Comparison of ENCODE assay signal across 22 cellular contexts in the genomic region with DNA sequence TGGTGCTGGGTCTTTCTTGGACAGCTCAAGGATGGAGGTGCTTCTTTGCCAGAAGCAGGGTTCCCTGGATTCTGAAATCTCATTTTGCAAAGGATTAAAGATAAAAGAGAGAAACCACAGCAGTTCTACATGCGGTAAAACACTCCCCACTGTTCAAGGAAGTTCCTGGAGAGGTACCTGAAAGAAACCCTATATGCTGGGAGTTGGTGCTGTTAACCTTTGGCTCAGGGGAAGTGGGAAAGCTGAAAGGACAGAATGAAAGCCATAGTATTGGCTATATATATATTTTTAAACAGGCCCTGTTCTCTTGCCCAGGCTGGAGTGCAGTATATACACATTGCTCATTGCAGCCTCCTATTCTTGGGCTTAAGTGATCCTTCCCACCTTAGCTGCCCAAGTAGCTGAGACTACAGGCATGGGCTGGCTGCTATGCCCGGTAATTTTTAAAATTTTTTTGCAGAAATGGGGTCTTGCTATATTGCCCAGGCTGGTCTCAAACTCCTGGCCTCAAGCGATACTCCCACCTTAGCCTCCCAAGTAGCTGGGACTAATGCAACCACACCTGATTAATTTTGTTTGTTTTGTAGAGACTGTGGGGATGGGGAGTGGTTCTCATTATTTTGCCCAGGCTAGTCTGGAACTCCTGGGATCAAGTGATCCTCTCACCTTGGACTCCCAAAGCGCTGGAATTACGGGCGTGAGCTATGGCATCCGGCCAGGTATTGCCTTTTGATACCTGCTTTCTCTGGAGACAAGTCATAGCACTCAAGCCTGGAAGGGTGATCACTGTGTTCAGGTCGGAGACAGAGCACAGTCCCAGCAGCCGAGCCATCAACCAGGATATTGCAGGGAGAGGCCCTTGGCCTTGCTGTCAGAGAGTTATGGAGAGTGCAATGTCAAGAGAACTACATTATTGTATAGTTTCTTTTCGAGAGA. TPM values are rescaled to one million over a fixed set of nuclear protein-coding genes. Genes with fewer than 3 reads are reported as not detected.
A peak's percentile ranks its signal among the peaks of the same experiment; 100 is the strongest.
DNase-seq lines count a peak whose midpoint lies in the region; ATAC-seq and TF ChIP-seq lines count a peak whose summit lies in the region.
"Had no signal": no experiment of that assay in that cellular context is flagged by ENCODE, and none has a peak within 500 bp of the region (broad histone marks: within the 10 kb centered on the region; RNA-seq: fewer than 3 reads in every experiment).

No MANE protein-coding gene starts in this region.

- no peak overlapping the region for H3K4me3 Mint-ChIP-seq in activated CD4-positive, alpha-beta T cell treated with anti-CD3 and anti-CD28 coated beads, Interleukin-2, amount 10 ng/mL, durations not matched to agents 7 days and 5 days
- no peak overlapping the region for H3K4me3 Mint-ChIP-seq in stimulated activated naive B cell treated with anti-CD40 and anti-IgM and Interleukin-4, amounts not matched to agents 10 μg/mL and 1 μg/mL and 100 μg/mL, for 72 hours
- H3K4me3 Mint-ChIP-seq: activated CD4-positive, alpha-beta T cell treated with anti-CD3 and anti-CD28 coated beads for 36 hours; CD8-positive, alpha-beta T cell had no signal

- H3K79me2 ChIP-seq in osteoblast (ENCODE audit: insufficient read depth, low read length): no peaks in the 10 kb centered on the region

- no peak overlapping the region for H3K4me2 ChIP-seq in osteoblast (ENCODE audit: insufficient read depth, low read length)

- POLR2A ChIA-PET in activated CD4-positive, alpha-beta T cell treated with anti-CD3 and anti-CD28 coated beads, Interleukin-2, amount 10 ng/mL, durations not matched to agents 7 days and 5 days (lab: Charles Lee): no interaction called here

- no peaks in the 10 kb centered on the region for H3K4me1 ChIP-seq in body of pancreas
- H3K4me1 ChIP-seq in osteoblast (ENCODE audit: insufficient read depth, low read length): no peaks in the 10 kb centered on the region
- H3K4me1 ChIP-seq: left lung, pancreas had no signal

- no peaks in the 10 kb centered on the region for H3K36me3 ChIP-seq in body of pancreas (replicated peaks in 1 of 2; ENCODE audit: insufficient read depth in 1 of 2, low read depth in 2 of 2)
- no peaks in the 10 kb centered on the region for H3K36me3 ChIP-seq in osteoblast (ENCODE audit: insufficient read depth, low read length)
- H3K36me3 ChIP-seq: left lung, pancreas had no signal

- peaks cover 7% of the 10 kb centered on the region for H3K4me1 Mint-ChIP-seq in activated CD4-positive, alpha-beta T cell treated with anti-CD3 and anti-CD28 coated beads, Interleukin-2, amount 10 ng/mL, durations not matched to agents 7 days and 5 days
- H3K4me1 Mint-ChIP-seq in stimulated activated naive B cell treated with anti-CD40 and anti-IgM and Interleukin-4, amounts not matched to agents 10 μg/mL and 1 μg/mL and 100 μg/mL, for 72 hours: peaks cover 33 to 46% of the 10 kb centered on the region in 2 donors

- no peak for TF ChIP-seq POLR2A in body of pancreas (IDR thresholded peaks at IDR 0.05)

- intact Hi-C loops in body of pancreas (cut with DNase I) (no loop called here), left ventricle myocardium superior (cut with micrococcal nuclease) (no loop called here)

- H3K27ac ChIP-seq in body of pancreas: no peak overlapping the region
- H3K27ac ChIP-seq in osteoblast (ENCODE audit: low read depth, low read length): no peak overlapping the region
- H3K27ac ChIP-seq: left lung, pancreas had no signal

- H4K20me1 ChIP-seq in osteoblast (ENCODE audit: insufficient read depth, low read length): no peaks in the 10 kb centered on the region

- H3K4me3 ChIP-seq in body of pancreas: no peak overlapping the region
- H3K4me3 ChIP-seq in osteoblast (ENCODE audit: insufficient read depth, low read length): no peak overlapping the region
- H3K4me3 ChIP-seq: left lung, pancreas had no signal

- CTCF ChIA-PET in activated CD4-positive, alpha-beta T cell treated with anti-CD3 and anti-CD28 coated beads, Interleukin-2, amount 10 ng/mL, durations not matched to agents 7 days and 5 days (lab: Charles Lee): interaction anchor here (1.1 kb wide), 1 partner anchor 32 kb away, joined by 3 read pairs; no protein-coding TSS in a partner anchor

- peak overlapping the region; percentile 11 for H3K27ac Mint-ChIP-seq in activated CD4-positive, alpha-beta T cell treated with anti-CD3 and anti-CD28 coated beads, Interleukin-2, amount 10 ng/mL, durations not matched to agents 7 days and 5 days
- peak overlapping the region; percentile 27 for H3K27ac Mint-ChIP-seq in stimulated activated naive B cell treated with anti-CD40 and anti-IgM and Interleukin-4, amounts not matched to agents 10 μg/mL and 1 μg/mL and 100 μg/mL, for 72 hours
- H3K27ac Mint-ChIP-seq: activated CD4-positive, alpha-beta T cell treated with anti-CD3 and anti-CD28 coated beads for 36 hours; CD8-positive, alpha-beta T cell had no signal

- H3K27me3 ChIP-seq in body of pancreas: no peaks in the 10 kb centered on the region
- no peaks in the 10 kb centered on the region for H3K27me3 ChIP-seq in osteoblast (ENCODE audit: insufficient read depth, low read length)
- H3K27me3 ChIP-seq: left lung, pancreas had no signal

- no peak for TF ChIP-seq CTCF in body of pancreas (IDR thresholded peaks at IDR 0.05)
- TF ChIP-seq CTCF in osteoblast (IDR thresholded peaks at IDR 0.05; ENCODE audit: extremely low read depth, low read depth, low read length): no peak

- peak; percentile 27 for ATAC-seq in body of pancreas
- ATAC-seq in stimulated activated naive B cell treated with anti-CD40 and anti-IgM and Interleukin-4, amounts not matched to agents 10 μg/mL and 1 μg/mL and 100 μg/mL, for 72 hours (replicated peaks): no peak
- ATAC-seq in left ventricle myocardium superior: no peak
- ATAC-seq: activated CD4-positive, alpha-beta T cell treated with anti-CD3 and anti-CD28 coated beads for 36 hours; CD8-positive, alpha-beta T cell; left lung; pancreas; PC-3 had no signal

- H3K9me3 Mint-ChIP-seq in activated CD4-positive, alpha-beta T cell treated with anti-CD3 and anti-CD28 coated beads, Interleukin-2, amount 10 ng/mL, durations not matched to agents 7 days and 5 days: no peaks in the 10 kb centered on the region
- H3K9me3 Mint-ChIP-seq in stimulated activated naive B cell treated with anti-CD40 and anti-IgM and Interleukin-4, amounts not matched to agents 10 μg/mL and 1 μg/mL and 100 μg/mL, for 72 hours: no peaks in the 10 kb centered on the region
- H3K9me3 Mint-ChIP-seq: CD8-positive, alpha-beta T cell had no signal

- no peak for DNase-seq in activated CD4-positive, alpha-beta T cell treated with anti-CD3 and anti-CD28 coated beads, Interleukin-2, amount 10 ng/mL, durations not matched to agents 7 days and 5 days
- DNase-seq in activated CD4-positive, alpha-beta T cell treated with anti-CD3 and anti-CD28 coated beads for 48 hours: no peak
- peak; percentile 15 for DNase-seq in NCI-H2029 treated with DMSO at 0.1 percent for 48 hours (lab: John Stamatoyannopoulos, UW)
- DNase-seq in body of pancreas: peak in 2 of 4 donors; percentile 24 to 42
- DNase-seq in stimulated activated naive B cell treated with anti-CD40 and anti-IgM and Interleukin-4, amounts not matched to agents 10 μg/mL and 1 μg/mL and 100 μg/mL, for 72 hours: no peak
- no peak for DNase-seq in osteoblast (ENCODE audit: insufficient read length, low spot score, missing footprints)
- DNase-seq in retina: no peak
- no peak for DNase-seq in left ventricle myocardium superior
- DNase-seq: activated CD4-positive, alpha-beta T cell treated with anti-CD3 and anti-CD28 coated beads for 36 hours; activated gamma-delta T cell; anterior cingulate cortex; CD8-positive, alpha-beta T cell; foreskin fibroblast; HCEC 1CT; left lung; MV-4-11; NCI-H446; PC-3; stimulated activated CD4-positive, alpha-beta T cell treated with anti-CD3 and anti-CD28 coated beads, Interleukin-2, amount 100 ng/mL, for 48 hours; substantia nigra; T-helper 9 cell had no signal

- H3K27me3 Mint-ChIP-seq in activated CD4-positive, alpha-beta T cell treated with anti-CD3 and anti-CD28 coated beads, Interleukin-2, amount 10 ng/mL, durations not matched to agents 7 days and 5 days: no peaks in the 10 kb centered on the region
- H3K27me3 Mint-ChIP-seq in stimulated activated naive B cell treated with anti-CD40 and anti-IgM and Interleukin-4, amounts not matched to agents 10 μg/mL and 1 μg/mL and 100 μg/mL, for 72 hours: no peaks in the 10 kb centered on the region
- H3K27me3 Mint-ChIP-seq: activated CD4-positive, alpha-beta T cell treated with anti-CD3 and anti-CD28 coated beads for 36 hours had no signal

- WGBS in body of pancreas, 2 donors: 71 to 79% methylated on average over 10 of the region's 10 CpGs

- H3K9me3 ChIP-seq in body of pancreas (no peaks in the 10 kb centered on the region), osteoblast (ENCODE audit: low read depth, low read length) (no peaks in the 10 kb centered on the region)
- H3K9me3 ChIP-seq: left lung, pancreas had no signal

- H3K36me3 Mint-ChIP-seq in activated CD4-positive, alpha-beta T cell treated with anti-CD3 and anti-CD28 coated beads, Interleukin-2, amount 10 ng/mL, durations not matched to agents 7 days and 5 days (ENCODE audit: low read depth): peaks cover 20% of the 10 kb centered on the region
- peaks cover 28 to 63% of the 10 kb centered on the region in 2 donors for H3K36me3 Mint-ChIP-seq in stimulated activated naive B cell treated with anti-CD40 and anti-IgM and Interleukin-4, amounts not matched to agents 10 μg/mL and 1 μg/mL and 100 μg/mL, for 72 hours

- H2AFZ ChIP-seq in osteoblast (ENCODE audit: low read length): no peak overlapping the region

RNA-seq across cellular contexts. Expression of a gene that starts 55.2 kb away (rescaled TPM):
- total RNA-seq in activated CD4-positive, alpha-beta T cell treated with anti-CD3 and anti-CD28 coated beads, Interleukin-2, amount 10 ng/mL, durations not matched to agents 7 days and 5 days: 10 to 100 TPM; 87.6 to 96.0 TPM
- total RNA-seq in body of pancreas (10 to 100 TPM; 21.1 to 28.5 TPM), osteoblast (17.4 and 23.2 TPM in 2 replicates), left ventricle myocardium superior (90.7 TPM)
